14 cellular contexts compared by ENCODE assay signal in genomic region chr15:90749754-90750153, GRCh38. TPM values are rescaled to one million over a fixed set of nuclear protein-coding genes. Genes with fewer than 3 reads are reported as not detected.
DNase-seq lines count a peak whose midpoint lies in the region; ATAC-seq, FAIRE-seq and TF ChIP-seq lines count a peak whose summit lies in the region.
"Had no signal": no experiment of that assay in that cellular context is flagged by ENCODE, and none has a peak within 500 bp of the region (broad histone marks: within the 10 kb centered on the region; RNA-seq: fewer than 3 reads in every experiment).

No MANE protein-coding gene starts in this region.

- ATAC-seq in activated T-cell treated with anti-CD3 and anti-CD28 coated beads, Interleukin-2, amount 50 U/mL, for 72 hours (replicated peaks in 1 of 2): peak; percentile 78
- peak; percentile 80 for ATAC-seq in stimulated activated effector memory CD8-positive, alpha-beta T cell treated with anti-CD3 and anti-CD28 coated beads, Interleukin-12 subunit alpha, Interleukin-12 subunit beta, amount 100 ng/mL, for 72 hours

- H3K27me3 ChIP-seq in H9 (ENCODE audit: insufficient read depth, low read length): no peaks in the 10 kb centered on the region
- H3K27me3 ChIP-seq: uterus had no signal

- no peaks in the 10 kb centered on the region for H3K9me3 Mint-ChIP-seq in activated T-cell treated with anti-CD3 and anti-CD28 coated beads, Interleukin-2, amount 50 U/mL, for 72 hours
- H3K9me3 Mint-ChIP-seq in H9: no peaks in the 10 kb centered on the region
- H3K9me3 Mint-ChIP-seq in activated CD4-positive, alpha-beta memory T cell treated with anti-CD3 and anti-CD28 coated beads, Interleukin-2, amount 10 ng/mL, durations not matched to agents 7 days and 5 days: no peaks in the 10 kb centered on the region
- H3K9me3 Mint-ChIP-seq in stimulated activated effector memory CD8-positive, alpha-beta T cell treated with anti-CD3 and anti-CD28 coated beads, Interleukin-12 subunit alpha, Interleukin-12 subunit beta, amount 100 ng/mL, for 72 hours: no peaks in the 10 kb centered on the region
- H3K9me3 Mint-ChIP-seq: activated naive CD8-positive, alpha-beta T cell treated with anti-CD3 and anti-CD28 coated beads, Interleukin-2, amount 10 ng/mL, durations not matched to agents 7 days and 5 days had no signal

- no peak overlapping the region for H3K27ac ChIP-seq in H9 (ENCODE audit: insufficient read length, low read depth, low read length)
- H3K27ac ChIP-seq: HL-60, SK-N-MC, uterus had no signal

- H3K4me1 ChIP-seq in H9 (ENCODE audit: insufficient read depth, low read length): no peaks in the 10 kb centered on the region
- H3K4me1 ChIP-seq: uterus had no signal

- H3K79me1 ChIP-seq in H9 (ENCODE audit: insufficient read depth, low read depth, low read length, poor library complexity, severe bottlenecking): no peaks in the 10 kb centered on the region

- H4K20me1 ChIP-seq in H9 (ENCODE audit: control insufficient read depth, insufficient read depth, insufficient read length): no peaks in the 10 kb centered on the region

- no peak overlapping the region for H4K5ac ChIP-seq in H9 (ENCODE audit: insufficient read length, low read depth, low read length)

- H3K9me3 ChIP-seq in H9 (ENCODE audit: control insufficient read depth, low read depth, low read length): no peaks in the 10 kb centered on the region
- H3K9me3 ChIP-seq: uterus had no signal

- H3K56ac ChIP-seq in H9 (ENCODE audit: insufficient read length, low read depth, low read length): no peak overlapping the region

- CTCF ChIA-PET in activated CD4-positive, alpha-beta memory T cell treated with anti-CD3 and anti-CD28 coated beads, Interleukin-2, amount 10 ng/mL, durations not matched to agents 7 days and 5 days (lab: Charles Lee): interaction anchor here (1.0 to 1.3 kb wide), 4 partner anchors 32 to 182 kb away, joined by 3 to 4 read pairs (median 3); partner anchors contain the start of gene BLM

- H3K14ac ChIP-seq in H9 (ENCODE audit: insufficient read depth, low read length): no peak overlapping the region

- FAIRE-seq in RCC 7860 (lab: Jason Lieb, UNC): no peak

- H3K27me3 Mint-ChIP-seq in activated T-cell treated with anti-CD3 and anti-CD28 coated beads, Interleukin-2, amount 50 U/mL, for 72 hours (ENCODE audit: low read depth): no peaks in the 10 kb centered on the region
- H3K27me3 Mint-ChIP-seq in H9 (ENCODE audit: low read depth): no peaks in the 10 kb centered on the region
- no peaks in the 10 kb centered on the region for H3K27me3 Mint-ChIP-seq in activated CD4-positive, alpha-beta memory T cell treated with anti-CD3 and anti-CD28 coated beads, Interleukin-2, amount 10 ng/mL, durations not matched to agents 7 days and 5 days
- H3K27me3 Mint-ChIP-seq: activated naive CD8-positive, alpha-beta T cell treated with anti-CD3 and anti-CD28 coated beads, Interleukin-2, amount 10 ng/mL, durations not matched to agents 7 days and 5 days had no signal

- no peak overlapping the region for H4K91ac ChIP-seq in H9 (ENCODE audit: insufficient read length, low read depth, low read length)

- H3K4me3 Mint-ChIP-seq in activated T-cell treated with anti-CD3 and anti-CD28 coated beads, Interleukin-2, amount 50 U/mL, for 72 hours: peak overlapping the region in 1 of 2 donors; percentile 86
- no peak overlapping the region for H3K4me3 Mint-ChIP-seq in H9
- H3K4me3 Mint-ChIP-seq in activated CD4-positive, alpha-beta memory T cell treated with anti-CD3 and anti-CD28 coated beads, Interleukin-2, amount 10 ng/mL, durations not matched to agents 7 days and 5 days: peak overlapping the region; percentile 61
- peak overlapping the region; percentile 25 for H3K4me3 Mint-ChIP-seq in stimulated activated effector memory CD8-positive, alpha-beta T cell treated with anti-CD3 and anti-CD28 coated beads, Interleukin-12 subunit alpha, Interleukin-12 subunit beta, amount 100 ng/mL, for 72 hours
- H3K4me3 Mint-ChIP-seq: activated naive CD8-positive, alpha-beta T cell treated with anti-CD3 and anti-CD28 coated beads, Interleukin-2, amount 10 ng/mL, durations not matched to agents 7 days and 5 days had no signal

- no peak overlapping the region for H3K4me2 ChIP-seq in H9 (ENCODE audit: insufficient read depth, insufficient read length, low read length)

- no peak overlapping the region for H2BK120ac ChIP-seq in H9 (ENCODE audit: low read depth, low read length, poor library complexity, severe bottlenecking)

- H3K79me2 ChIP-seq in H9 (ENCODE audit: insufficient read depth, low read length): peaks cover 5% of the 10 kb centered on the region; the same call in 1 of the 2 replicates

- no peak overlapping the region for H2BK12ac ChIP-seq in H9 (ENCODE audit: insufficient read length, low read depth, low read length)

- DNase-seq in activated T-cell treated with anti-CD3 and anti-CD28 coated beads, Interleukin-2, amount 50 U/mL, for 72 hours: peak; percentile 9 to 19
- DNase-seq in activated T-cell treated with anti-CD3 and anti-CD28 coated beads for 4 hours (no peak), H9 (no peak), GM19238 (ENCODE audit: insufficient read length, low spot score) (no peak), NCI-H1105 treated with DMSO at 0.1 percent for 48 hours (lab: John Stamatoyannopoulos, UW) (no peak), RCC 7860 (ENCODE audit: low spot score) (no peak)
- DNase-seq in activated CD4-positive, alpha-beta memory T cell treated with anti-CD3 and anti-CD28 coated beads, Interleukin-2, amount 10 ng/mL, durations not matched to agents 7 days and 5 days: no peak
- no peak for DNase-seq in stimulated activated effector memory CD8-positive, alpha-beta T cell treated with anti-CD3 and anti-CD28 coated beads, Interleukin-12 subunit alpha, Interleukin-12 subunit beta, amount 100 ng/mL, for 72 hours (ENCODE audit: low spot score in 2 of 2)
- DNase-seq: activated naive CD8-positive, alpha-beta T cell treated with anti-CD3 and anti-CD28 coated beads, Interleukin-2, amount 10 ng/mL, durations not matched to agents 7 days and 5 days; cerebellar nuclear complex; DMS 273 treated with DMSO at 0.1 percent for 48 hours; uterus had no signal

- H3K36me3 Mint-ChIP-seq in activated T-cell treated with anti-CD3 and anti-CD28 coated beads, Interleukin-2, amount 50 U/mL, for 72 hours (ENCODE audit: insufficient read depth in 2 of 2): peaks cover 4 to 36% of the 10 kb centered on the region in 2 donors
- peaks cover 6 to 51% (median 40%) of the 10 kb centered on the region in 3 experiments; a peak in 6 of 7 replicates for H3K36me3 Mint-ChIP-seq in H9 (ENCODE audit: insufficient read depth in 1 of 3, low read depth in 3 of 3)
- H3K36me3 Mint-ChIP-seq in activated CD4-positive, alpha-beta memory T cell treated with anti-CD3 and anti-CD28 coated beads, Interleukin-2, amount 10 ng/mL, durations not matched to agents 7 days and 5 days (ENCODE audit: low read depth): peaks cover 61% of the 10 kb centered on the region
- H3K36me3 Mint-ChIP-seq in stimulated activated effector memory CD8-positive, alpha-beta T cell treated with anti-CD3 and anti-CD28 coated beads, Interleukin-12 subunit alpha, Interleukin-12 subunit beta, amount 100 ng/mL, for 72 hours: peaks cover 75% of the 10 kb centered on the region

- H2BK15ac ChIP-seq in H9 (ENCODE audit: low read depth, low read length): no peak overlapping the region

- no peak overlapping the region for H2BK20ac ChIP-seq in H9 (ENCODE audit: low read depth, low read length, poor library complexity, severe bottlenecking)

- H3T11ph ChIP-seq in H9 (ENCODE audit: low read length): no peak overlapping the region

- no peak for TF ChIP-seq CTCF in H9 (conservative IDR thresholded peaks at IDR 0.05)

- H3K18ac ChIP-seq in H9 (ENCODE audit: insufficient read length, low read depth, low read length): no peak overlapping the region

- POLR2A ChIA-PET in activated CD4-positive, alpha-beta memory T cell treated with anti-CD3 and anti-CD28 coated beads, Interleukin-2, amount 10 ng/mL, durations not matched to agents 7 days and 5 days (lab: Charles Lee): interaction anchor here (1.0 to 2.0 kb wide), 8 partner anchors 12 to 140 kb away, joined by 3 to 11 read pairs (median 3); partner anchors contain the start of gene BLM

- H3K23ac ChIP-seq in H9 (ENCODE audit: insufficient read length, low read depth, low read length): no peak overlapping the region

- H3K4ac ChIP-seq in H9 (ENCODE audit: low read depth, low read length): no peak overlapping the region

- H2BK5ac ChIP-seq in H9 (ENCODE audit: insufficient read length, low read length): no peak overlapping the region

- peak overlapping the region; percentile 60 for H3K27ac Mint-ChIP-seq in activated T-cell treated with anti-CD3 and anti-CD28 coated beads, Interleukin-2, amount 50 U/mL, for 72 hours
- peak overlapping the region in 2 of 3 experiments; percentile 77 to 85; a peak in 3 of 7 replicates for H3K27ac Mint-ChIP-seq in H9
- H3K27ac Mint-ChIP-seq in activated CD4-positive, alpha-beta memory T cell treated with anti-CD3 and anti-CD28 coated beads, Interleukin-2, amount 10 ng/mL, durations not matched to agents 7 days and 5 days: peak overlapping the region; percentile 82
- peak overlapping the region; percentile 75 for H3K27ac Mint-ChIP-seq in stimulated activated effector memory CD8-positive, alpha-beta T cell treated with anti-CD3 and anti-CD28 coated beads, Interleukin-12 subunit alpha, Interleukin-12 subunit beta, amount 100 ng/mL, for 72 hours
- H3K27ac Mint-ChIP-seq: activated naive CD8-positive, alpha-beta T cell treated with anti-CD3 and anti-CD28 coated beads, Interleukin-2, amount 10 ng/mL, durations not matched to agents 7 days and 5 days had no signal

- no peak overlapping the region for H2AK5ac ChIP-seq in H9 (ENCODE audit: insufficient read length, low read length)

- no peak overlapping the region for H4K8ac ChIP-seq in H9 (replicated peaks; ENCODE audit: insufficient read length, low read depth, low read length)

- no peak overlapping the region for H3K9ac ChIP-seq in H9 (ENCODE audit: extremely low read depth, insufficient read length, low read length)

- no CpG with 5 or more reads among the region's 3 CpGs for WGBS in H9 (ENCODE audit: extremely low coverage, insufficient read length, low lambda C conversion rate)

- H2AFZ ChIP-seq in H9 (ENCODE audit: low read length): no peak overlapping the region

- peaks cover 36% of the 10 kb centered on the region for H3K4me1 Mint-ChIP-seq in activated T-cell treated with anti-CD3 and anti-CD28 coated beads, Interleukin-2, amount 50 U/mL, for 72 hours (ENCODE audit: low read depth)
- peaks cover 9 to 18% of the 10 kb centered on the region in 2 experiments; a peak in 3 of 4 replicates for H3K4me1 Mint-ChIP-seq in H9
- H3K4me1 Mint-ChIP-seq in activated CD4-positive, alpha-beta memory T cell treated with anti-CD3 and anti-CD28 coated beads, Interleukin-2, amount 10 ng/mL, durations not matched to agents 7 days and 5 days: peaks cover 53% of the 10 kb centered on the region
- H3K4me1 Mint-ChIP-seq in stimulated activated effector memory CD8-positive, alpha-beta T cell treated with anti-CD3 and anti-CD28 coated beads, Interleukin-12 subunit alpha, Interleukin-12 subunit beta, amount 100 ng/mL, for 72 hours: no peaks in the 10 kb centered on the region

- H3K23me2 ChIP-seq in H9 (ENCODE audit: insufficient read length, low read depth, low read length, poor library complexity, severe bottlenecking): no peaks in the 10 kb centered on the region

RNA-seq across cellular contexts. Expression of gene BLM, which starts 32.6 kb away (rescaled TPM):
- 100 to 1,000 TPM in 1 of 2 donors, 10 to 100 TPM in 1; 90.9 to 101 TPM for total RNA-seq in activated T-cell treated with anti-CD3 and anti-CD28 coated beads, Interleukin-2, amount 50 U/mL, for 72 hours
- total RNA-seq in H9 (2021): 41.3 and 43.4 TPM in 2 replicates
- 10 to 100 TPM; 59.4 to 63.7 TPM for total RNA-seq in activated CD4-positive, alpha-beta memory T cell treated with anti-CD3 and anti-CD28 coated beads, Interleukin-2, amount 10 ng/mL, durations not matched to agents 7 days and 5 days

Comparison
In these comparisons a context has a peak if more than half of its experiments do, and no peak if none do; other contexts are left out.
1. DNase-seq: peak in activated T-cell treated with anti-CD3 and anti-CD28 coated beads, Interleukin-2, amount 50 U/mL, for 72 hours (2 of 2); none in activated T-cell treated with anti-CD3 and anti-CD28 coated beads for 4 hours (single experiment), H9 (single experiment), activated CD4-positive, alpha-beta memory T cell treated with anti-CD3 and anti-CD28 coated beads, Interleukin-2, amount 10 ng/mL, durations not matched to agents 7 days and 5 days (single experiment), stimulated activated effector memory CD8-positive, alpha-beta T cell treated with anti-CD3 and anti-CD28 coated beads, Interleukin-12 subunit alpha, Interleukin-12 subunit beta, amount 100 ng/mL, for 72 hours (0 of 2), GM19238 (single experiment), NCI-H1105 treated with DMSO at 0.1 percent for 48 hours (single experiment) and RCC 7860 (single experiment).
2. H3K4me3 Mint-ChIP-seq: peak in activated CD4-positive, alpha-beta memory T cell treated with anti-CD3 and anti-CD28 coated beads, Interleukin-2, amount 10 ng/mL, durations not matched to agents 7 days and 5 days (single experiment) and stimulated activated effector memory CD8-positive, alpha-beta T cell treated with anti-CD3 and anti-CD28 coated beads, Interleukin-12 subunit alpha, Interleukin-12 subunit beta, amount 100 ng/mL, for 72 hours (single experiment); none in H9 (0 of 2).
3. Peak in every context shown above with its lines, with median percentiles within 50 percentile points of each other: H3K27ac Mint-ChIP-seq.